Comparison of ENCODE assay signal across 19 cellular contexts in genomic region chr11:64258946-64259532, GRCh38.
"Had no signal": no experiment of that assay in that cellular context is flagged by ENCODE, and none has a peak within 500 bp of the region (broad histone marks: within the 10 kb centered on the region; RNA-seq: fewer than 3 reads in every experiment).

No MANE protein-coding gene starts in this region.

- H3K36me3 ChIP-seq: cardiac muscle cell, ovary had no signal

- H3K9me3 ChIP-seq: body of pancreas, ovary, psoas muscle, right atrium auricular region, SK-N-SH, transverse colon had no signal

- H3K9me3 Mint-ChIP-seq: activated naive CD4-positive, alpha-beta T cell treated with anti-CD3 and anti-CD28 coated beads for 36 hours; activated T-cell treated with anti-CD3 and anti-CD28 coated beads, Interleukin-2, amount 50 U/mL, for 4 hours had no signal

- H3K4me2 ChIP-seq: SK-N-SH had no signal

- H3K9ac ChIP-seq: SK-N-SH had no signal

- H3K4me1 ChIP-seq: body of pancreas, right atrium auricular region had no signal

- H3K27ac Mint-ChIP-seq: activated naive CD4-positive, alpha-beta T cell treated with anti-CD3 and anti-CD28 coated beads for 36 hours had no signal

- H3K27me3 ChIP-seq: body of pancreas, cardiac muscle cell, ovary, right atrium auricular region, transverse colon had no signal

- H3K4me3 Mint-ChIP-seq: activated naive CD4-positive, alpha-beta T cell treated with anti-CD3 and anti-CD28 coated beads for 36 hours; activated T-cell treated with anti-CD3 and anti-CD28 coated beads, Interleukin-2, amount 50 U/mL, for 4 hours had no signal

- H3K4me3 ChIP-seq: body of pancreas, cardiac muscle cell, ovary, psoas muscle, right atrium auricular region, transverse colon had no signal

- H3K27ac ChIP-seq: body of pancreas, cardiac muscle cell, ovary, psoas muscle, right atrium auricular region, transverse colon had no signal

- ATAC-seq: activated T-cell treated with anti-CD3 and anti-CD28 coated beads, Interleukin-2, amount 50 U/mL, for 4 hours; body of pancreas; left ventricle myocardium superior; psoas muscle had no signal

- DNase-seq: activated CD4-positive, alpha-beta T cell treated with anti-CD3 and anti-CD28 coated beads, Interleukin-2, amount 50 U/mL, for 1 hour; activated CD8-positive, alpha-beta memory T cell treated with anti-CD3 and anti-CD28 coated beads for 24 hours; activated CD8-positive, alpha-beta memory T cell treated with anti-CD3 and anti-CD28 coated beads, Interleukin-2, amount 50 U/mL, for 48 hours; activated naive CD4-positive, alpha-beta T cell treated with anti-CD3 and anti-CD28 coated beads for 36 hours; activated T-cell treated with anti-CD3 and anti-CD28 coated beads, Interleukin-2, amount 50 U/mL, for 4 hours; body of pancreas; cortex of kidney; erythroblast; foreskin fibroblast; kidney glomerular epithelial cell; left ventricle myocardium superior; mesenchymal stem cell; ovary; SK-N-SH; stimulated activated CD4-positive, alpha-beta T cell treated with anti-CD3 and anti-CD28 coated beads, Interleukin-4, amount 100 ng/mL, for 24 hours; transverse colon had no signal
